8 cellular contexts compared by ENCODE assay signal in genomic region chr10:133394801-133395221, GRCh38. TPM values are rescaled to one million over a fixed set of nuclear protein-coding genes. Genes with fewer than 3 reads are reported as not detected.
DNase-seq lines count a peak whose midpoint lies in the region; ATAC-seq and FAIRE-seq lines count a peak whose summit lies in the region.
"Had no signal": no experiment of that assay in that cellular context is flagged by ENCODE, and none has a peak within 500 bp of the region (broad histone marks: within the 10 kb centered on the region; RNA-seq: fewer than 3 reads in every experiment).

No MANE protein-coding gene starts in this region.

- H3K9ac ChIP-seq in HUES6 (ENCODE audit: low read length) (peak overlapping the region; percentile 90), iPS-15b (ENCODE audit: low read depth, low read length) (peak overlapping the region; percentile 82)

- no peaks in the 10 kb centered on the region for H3K27me3 Mint-ChIP-seq in activated T-helper 17 cell treated with anti-CD3 and anti-CD28 coated beads, Interleukin-2, amount 50 U/mL, for 72 hours
- H3K27me3 Mint-ChIP-seq in stimulated activated naive B cell treated with anti-CD40 and anti-IgM and Interleukin-4, amounts not matched to agents 10 μg/mL and 1 μg/mL and 100 μg/mL, for 72 hours, result no peaks in the 10 kb centered on the region

- H3K4me1 ChIP-seq in HUES6 (ENCODE audit: control insufficient read depth, insufficient read depth, low read length), result no peaks in the 10 kb centered on the region
- no peaks in the 10 kb centered on the region for H3K4me1 ChIP-seq in iPS-15b (ENCODE audit: control insufficient read depth, insufficient read depth, low read length)

- peak overlapping the region; percentile 96 for H3K4me3 Mint-ChIP-seq in activated T-helper 17 cell treated with anti-CD3 and anti-CD28 coated beads, Interleukin-2, amount 50 U/mL, for 72 hours
- H3K4me3 Mint-ChIP-seq in stimulated activated naive B cell treated with anti-CD40 and anti-IgM and Interleukin-4, amounts not matched to agents 10 μg/mL and 1 μg/mL and 100 μg/mL, for 72 hours, result peak overlapping the region; percentile 88 to 90

- H3K9me3 ChIP-seq in HUES6 (ENCODE audit: control insufficient read depth, insufficient read depth, low read depth, low read length) (no peaks in the 10 kb centered on the region), iPS-15b (ENCODE audit: control insufficient read depth, insufficient read depth, low read length) (no peaks in the 10 kb centered on the region)

- peak overlapping the region; percentile 89 for H3K27ac ChIP-seq in HUES6 (ENCODE audit: low read depth, low read length)

- ATAC-seq in activated T-helper 17 cell treated with anti-CD3 and anti-CD28 coated beads, Interleukin-2, amount 50 U/mL, for 72 hours (replicated peaks), result no peak
- ATAC-seq in stimulated activated naive B cell treated with anti-CD40 and anti-IgM and Interleukin-4, amounts not matched to agents 10 μg/mL and 1 μg/mL and 100 μg/mL, for 72 hours (replicated peaks), result peak; percentile 0 to 1
- no peak for ATAC-seq in HG03520 (IDR thresholded peaks at IDR 0.05; ENCODE audit: unreplicated experiment)

- H3K36me3 ChIP-seq in HUES6 (ENCODE audit: control insufficient read depth, insufficient read depth, low read length) (peaks cover 41% of the 10 kb centered on the region), iPS-15b (ENCODE audit: control insufficient read depth, insufficient read depth, low read length) (peaks cover 26% of the 10 kb centered on the region)

- peak overlapping the region; percentile 90 for H3K4me3 ChIP-seq in HUES6 (ENCODE audit: low read depth, low read length)
- H3K4me3 ChIP-seq in iPS-15b (ENCODE audit: low read depth, low read length), result peak overlapping the region; percentile 88

- no peak for FAIRE-seq in GM19239 (lab: Jason Lieb, UNC)

- no peaks in the 10 kb centered on the region for H3K9me3 Mint-ChIP-seq in activated T-helper 17 cell treated with anti-CD3 and anti-CD28 coated beads, Interleukin-2, amount 50 U/mL, for 72 hours
- no peaks in the 10 kb centered on the region for H3K9me3 Mint-ChIP-seq in stimulated activated naive B cell treated with anti-CD40 and anti-IgM and Interleukin-4, amounts not matched to agents 10 μg/mL and 1 μg/mL and 100 μg/mL, for 72 hours

- peaks cover 46% of the 10 kb centered on the region for H3K36me3 Mint-ChIP-seq in activated T-helper 17 cell treated with anti-CD3 and anti-CD28 coated beads, Interleukin-2, amount 50 U/mL, for 72 hours (ENCODE audit: low read depth)
- peaks cover 36 to 41% of the 10 kb centered on the region in 2 donors for H3K36me3 Mint-ChIP-seq in stimulated activated naive B cell treated with anti-CD40 and anti-IgM and Interleukin-4, amounts not matched to agents 10 μg/mL and 1 μg/mL and 100 μg/mL, for 72 hours

- no peak for DNase-seq in stimulated activated naive B cell treated with anti-CD40 and anti-IgM and Interleukin-4, amounts not matched to agents 10 μg/mL and 1 μg/mL and 100 μg/mL, for 72 hours
- no peak for DNase-seq in GM19239 (ENCODE audit: insufficient read length, low spot score)
- no peak for DNase-seq in NK-92 (lab: John Stamatoyannopoulos, UW; ENCODE audit: unreplicated experiment)

- H3K27ac Mint-ChIP-seq in activated T-helper 17 cell treated with anti-CD3 and anti-CD28 coated beads, Interleukin-2, amount 50 U/mL, for 72 hours, result peak overlapping the region; percentile 95
- peak overlapping the region; percentile 96 for H3K27ac Mint-ChIP-seq in stimulated activated naive B cell treated with anti-CD40 and anti-IgM and Interleukin-4, amounts not matched to agents 10 μg/mL and 1 μg/mL and 100 μg/mL, for 72 hours

- H3K27me3 ChIP-seq in HUES6 (ENCODE audit: control insufficient read depth, insufficient read depth, low read length) (no peaks in the 10 kb centered on the region), iPS-15b (ENCODE audit: control insufficient read depth, insufficient read depth, low read length) (no peaks in the 10 kb centered on the region)

- H3K4me1 Mint-ChIP-seq in activated T-helper 17 cell treated with anti-CD3 and anti-CD28 coated beads, Interleukin-2, amount 50 U/mL, for 72 hours, result peaks cover 23% of the 10 kb centered on the region
- H3K4me1 Mint-ChIP-seq in stimulated activated naive B cell treated with anti-CD40 and anti-IgM and Interleukin-4, amounts not matched to agents 10 μg/mL and 1 μg/mL and 100 μg/mL, for 72 hours, result peaks cover 29 to 70% of the 10 kb centered on the region in 2 donors

RNA-seq across cellular contexts. Expression of gene MTG1, which starts 0.9 kb away (rescaled TPM):
- 10 to 100 TPM; 38.9 to 58.8 TPM for total RNA-seq in activated T-helper 17 cell treated with anti-CD3 and anti-CD28 coated beads, Interleukin-2, amount 50 U/mL, for 72 hours

RNA-seq across cellular contexts. Expression of gene PAOX, which starts 15.7 kb away (rescaled TPM):
- total RNA-seq in activated T-helper 17 cell treated with anti-CD3 and anti-CD28 coated beads, Interleukin-2, amount 50 U/mL, for 72 hours, result 1 to 10 TPM; 3.0 to 9.2 TPM

RNA-seq across cellular contexts. Expression of gene ECHS1, which starts 21.7 kb away (rescaled TPM):
- total RNA-seq in activated T-helper 17 cell treated with anti-CD3 and anti-CD28 coated beads, Interleukin-2, amount 50 U/mL, for 72 hours, result 10 to 100 TPM; 61.3 to 73.8 TPM

RNA-seq across cellular contexts. Expression of gene SPRN, which starts 29.6 kb away (rescaled TPM):
- not detected for total RNA-seq in activated T-helper 17 cell treated with anti-CD3 and anti-CD28 coated beads, Interleukin-2, amount 50 U/mL, for 72 hours
- total RNA-seq: activated CD8-positive, alpha-beta memory T cell treated with anti-CD3 and anti-CD28 coated beads for 36 hours had no signal

RNA-seq across cellular contexts. Expression of gene FUOM, which starts 37.0 kb away (rescaled TPM):
- total RNA-seq in activated T-helper 17 cell treated with anti-CD3 and anti-CD28 coated beads, Interleukin-2, amount 50 U/mL, for 72 hours, result 10 to 100 TPM; 13.8 to 21.9 TPM

Comparison
In these comparisons a context has a peak if more than half of its experiments do, and no peak if none do; other contexts are left out.
1. ATAC-seq: peak in stimulated activated naive B cell treated with anti-CD40 and anti-IgM and Interleukin-4, amounts not matched to agents 10 μg/mL and 1 μg/mL and 100 μg/mL, for 72 hours (2 of 2); none in activated T-helper 17 cell treated with anti-CD3 and anti-CD28 coated beads, Interleukin-2, amount 50 U/mL, for 72 hours (single experiment) and HG03520 (single experiment).